16 cellular contexts compared by ENCODE assay signal in genomic region chr1:203569490-203570318, GRCh38. TPM values are rescaled to one million over a fixed set of nuclear protein-coding genes. Genes with fewer than 3 reads are reported as not detected.
A peak's percentile ranks its signal among the peaks of the same experiment; 100 is the strongest.
DNase-seq lines count a peak whose midpoint lies in the region; TF ChIP-seq lines count a peak whose summit lies in the region.
"Had no signal": no experiment of that assay in that cellular context is flagged by ENCODE, and none has a peak within 500 bp of the region (broad histone marks: within the 10 kb centered on the region; RNA-seq: fewer than 3 reads in every experiment).

No MANE protein-coding gene starts in this region.

- peak overlapping the region; percentile 35 for H3K27ac Mint-ChIP-seq in mesothelial cell of epicardium
- H3K27ac Mint-ChIP-seq: activated CD8-positive, alpha-beta T cell treated with anti-CD3 and anti-CD28 coated beads for 36 hours; CD4-positive, alpha-beta memory T cell; stimulated activated memory B cell treated with anti-CD40 and anti-IgM and Interleukin-4, amounts not matched to agents 10 μg/mL and 1 μg/mL and 100 μg/mL, for 72 hours had no signal

- no peak for TF ChIP-seq RAD21 in Ishikawa (IDR thresholded peaks at IDR 0.05; ENCODE audit: low read depth)

- H3K4me3 ChIP-seq in AG04450 (ENCODE audit: low read depth, low read length) (no peak overlapping the region), brain microvascular endothelial cell (ENCODE audit: low read depth, low read length) (no peak overlapping the region)
- H3K4me3 ChIP-seq: gastroesophageal sphincter, GM12878, tibial artery had no signal

- H3K4me1 Mint-ChIP-seq in mesothelial cell of epicardium: peaks cover 41% of the 10 kb centered on the region
- H3K4me1 Mint-ChIP-seq: CD4-positive, alpha-beta memory T cell; stimulated activated memory B cell treated with anti-CD40 and anti-IgM and Interleukin-4, amounts not matched to agents 10 μg/mL and 1 μg/mL and 100 μg/mL, for 72 hours had no signal

- H3K27ac ChIP-seq in AG04450 (ENCODE audit: low read depth, low read length): peak overlapping the region; percentile 71
- H3K27ac ChIP-seq in brain microvascular endothelial cell: peak overlapping the region; percentile 44
- H3K27ac ChIP-seq: gastroesophageal sphincter, tibial artery had no signal

- H3K9me3 ChIP-seq in AG04450 (ENCODE audit: control insufficient read depth, insufficient read depth, low read length): no peaks in the 10 kb centered on the region
- H3K9me3 ChIP-seq: gastroesophageal sphincter, tibial artery had no signal

- in situ Hi-C loops in brain microvascular endothelial cell (cut with HindIII; ENCODE audit: low pct_ligation_motif_present, low sequenced_read_pairs): no loop called here

- no peaks in the 10 kb centered on the region for H3K36me3 Mint-ChIP-seq in mesothelial cell of epicardium
- H3K36me3 Mint-ChIP-seq: CD4-positive, alpha-beta memory T cell; stimulated activated memory B cell treated with anti-CD40 and anti-IgM and Interleukin-4, amounts not matched to agents 10 μg/mL and 1 μg/mL and 100 μg/mL, for 72 hours had no signal

- no peak overlapping the region for H3K4me3 Mint-ChIP-seq in mesothelial cell of epicardium
- H3K4me3 Mint-ChIP-seq: activated CD8-positive, alpha-beta T cell treated with anti-CD3 and anti-CD28 coated beads for 36 hours; CD4-positive, alpha-beta memory T cell; stimulated activated memory B cell treated with anti-CD40 and anti-IgM and Interleukin-4, amounts not matched to agents 10 μg/mL and 1 μg/mL and 100 μg/mL, for 72 hours had no signal

- CTCF ChIA-PET in AG04450 (lab: Charles Lee): interaction anchor here (0.6 kb wide), 1 partner anchor 66 kb away, joined by 3 read pairs; no protein-coding TSS in a partner anchor

- no peak for TF ChIP-seq EP300 in Ishikawa (IDR thresholded peaks at IDR 0.05; ENCODE audit: borderline replicate concordance)

- no peaks in the 10 kb centered on the region for H3K36me3 ChIP-seq in brain microvascular endothelial cell (replicated peaks)
- H3K36me3 ChIP-seq: gastroesophageal sphincter, tibial artery had no signal

- no peak for DNase-seq in AG04450 (ENCODE audit: low read depth, low spot score)
- DNase-seq in brain microvascular endothelial cell: peak; percentile 58
- no peak for DNase-seq in mesothelial cell of epicardium (ENCODE audit: low spot score in 2 of 2, unreplicated experiment in 2 of 2)
- DNase-seq in NCI-H774 (lab: John Stamatoyannopoulos, UW): no peak
- DNase-seq in activated CD8-positive, alpha-beta memory T cell treated with anti-CD3 and anti-CD28 coated beads for 24 hours: no peak
- no peak for DNase-seq in NCI-H2196 (lab: John Stamatoyannopoulos, UW; ENCODE audit: unreplicated experiment)
- DNase-seq in cerebellum (ENCODE audit: low spot score): no peak
- DNase-seq: activated CD8-positive, alpha-beta T cell treated with anti-CD3 and anti-CD28 coated beads for 36 hours; CD4-positive, alpha-beta memory T cell; cerebellar nuclear complex; NCI-H2171; tibial artery had no signal

- H3K27me3 Mint-ChIP-seq in mesothelial cell of epicardium (ENCODE audit: low read depth): no peaks in the 10 kb centered on the region
- H3K27me3 Mint-ChIP-seq: activated CD8-positive, alpha-beta T cell treated with anti-CD3 and anti-CD28 coated beads for 36 hours had no signal

- no peaks in the 10 kb centered on the region for H3K9me3 Mint-ChIP-seq in mesothelial cell of epicardium
- H3K9me3 Mint-ChIP-seq: activated CD8-positive, alpha-beta T cell treated with anti-CD3 and anti-CD28 coated beads for 36 hours; CD4-positive, alpha-beta memory T cell; stimulated activated memory B cell treated with anti-CD40 and anti-IgM and Interleukin-4, amounts not matched to agents 10 μg/mL and 1 μg/mL and 100 μg/mL, for 72 hours had no signal

- POLR2A ChIA-PET in AG04450 (lab: Yijun Ruan, JAX): interaction anchor here (0.5 to 1.1 kb wide), 3 partner anchors 9 to 58 kb away, joined by 3 to 7 read pairs (median 6); no protein-coding TSS in a partner anchor

- TF ChIP-seq CTCF in AG04450 (IDR thresholded peaks at IDR 0.05; ENCODE audit: low read depth, low read length) (no peak), brain microvascular endothelial cell (IDR thresholded peaks at IDR 0.05; ENCODE audit: low read depth, low read length, missing control alignments) (peak; percentile 1), mesothelial cell of epicardium (IDR thresholded peaks at IDR 0.05; ENCODE audit: unreplicated experiment) (no peak)

- H3K27me3 ChIP-seq in AG04450 (ENCODE audit: control insufficient read depth, insufficient read depth, low read length) (no peaks in the 10 kb centered on the region), brain microvascular endothelial cell (replicated peaks) (no peaks in the 10 kb centered on the region)
- H3K27me3 ChIP-seq: gastroesophageal sphincter, tibial artery had no signal

TF ChIP-seq in Ishikawa, 13 proteins besides CTCF, POLR2A, EP300 and RAD21:
- TF ChIP-seq TEAD4 (IDR thresholded peaks at IDR 0.05): peak; percentile 32; the same call in 1 of the 2 replicates
- no peak for TF ChIP-seq CEBPB (IDR thresholded peaks at IDR 0.05)
TF ChIP-seq in Ishikawa: peak in this region for 1.

RNA-seq across cellular contexts. Expression of gene ATP2B4, which starts 56.9 kb away (rescaled TPM):
- 168 and 204 TPM in 2 replicates for polyA plus RNA-seq in AG04450 (2011; rRNA removed)
- polyA minus RNA-seq in AG04450 (2011; rRNA and poly(A)+ RNA removed): 319 and 332 TPM in 2 replicates
- total RNA-seq in mesothelial cell of epicardium (234 to 238 TPM (median 237 TPM) in 3 replicates), cerebellum (53.0 TPM)
